ENCODE assay signal across 20 cellular contexts in the genomic region with DNA sequence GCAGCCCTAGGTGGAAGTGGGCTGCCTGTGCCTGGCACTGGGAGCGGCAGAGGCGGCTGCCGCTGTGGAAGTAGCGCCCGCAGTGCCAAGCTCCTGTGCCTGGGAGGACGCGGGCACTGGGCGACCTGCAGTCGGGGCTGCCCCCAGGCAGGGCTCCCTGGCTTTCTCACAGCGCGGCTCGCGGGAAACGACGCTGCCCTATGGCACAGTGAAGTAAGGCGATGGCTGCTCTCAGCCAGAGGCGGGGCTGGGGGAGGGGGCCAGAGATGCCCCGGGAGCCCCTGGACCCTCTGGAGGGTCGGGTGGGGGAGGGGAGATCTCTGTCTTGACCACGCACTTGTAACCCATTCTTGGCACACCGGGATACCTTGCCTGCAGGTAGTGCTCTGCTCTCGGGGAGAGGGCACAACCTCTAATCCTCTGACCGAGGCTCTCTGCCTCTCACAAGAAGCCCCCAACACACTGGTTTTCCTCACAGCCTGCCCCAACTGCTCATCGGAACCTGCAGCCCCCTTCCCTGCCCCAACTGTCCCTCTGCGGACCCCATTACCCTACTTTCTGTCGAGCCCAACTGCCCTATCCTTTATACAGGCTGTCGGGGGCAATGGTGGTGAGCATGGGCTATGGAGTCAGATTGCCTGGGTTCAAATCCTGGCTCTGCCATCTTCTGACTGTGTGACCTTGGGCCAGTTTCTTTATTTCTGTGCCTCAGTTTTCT. TPM values are rescaled to one million over a fixed set of nuclear protein-coding genes. Genes with fewer than 3 reads are reported as not detected.
DNase-seq lines count a peak whose midpoint lies in the region; ATAC-seq and TF ChIP-seq lines count a peak whose summit lies in the region.
"Had no signal": no experiment of that assay in that cellular context is flagged by ENCODE, and none has a peak within 500 bp of the region (broad histone marks: within the 10 kb centered on the region; RNA-seq: fewer than 3 reads in every experiment).

No MANE protein-coding gene starts in this region.

- H3K4me1 Mint-ChIP-seq in neural crest cell, result peaks cover 19% of the 10 kb centered on the region

- in situ Hi-C loops in GM13976 (cut with MboI; ENCODE audit: low sequenced_read_pairs, unreplicated experiment), result loop anchor here (5.0 kb wide), 1 partner anchor 57 kb away; no protein-coding TSS in a partner anchor

- no peaks in the 10 kb centered on the region for H3K9me3 Mint-ChIP-seq in neural crest cell
- H3K9me3 Mint-ChIP-seq: activated naive CD8-positive, alpha-beta T cell treated with anti-CD3 and anti-CD28 coated beads, Interleukin-2, amount 10 ng/mL, durations not matched to agents 7 days and 5 days had no signal

- peaks cover 40% of the 10 kb centered on the region for H3K27me3 Mint-ChIP-seq in neural crest cell (ENCODE audit: low read depth)

- CTCF ChIA-PET in HEK293T (lab: Yijun Ruan, JAX), result interaction anchor here (0.6 to 2.4 kb wide), 4 partner anchors 49 to 133 kb away, joined by 3 to 11 read pairs (median 5); no protein-coding TSS in a partner anchor

- DNase-seq in AG08396 (ENCODE audit: low spot score) (peak; percentile 2), GM13976 (ENCODE audit: low spot score) (peak; percentile 19), neural crest cell (ENCODE audit: low read depth, low spot score) (no peak), HEK293T (ENCODE audit: extremely low spot score) (no peak), NCI-H2029 (lab: John Stamatoyannopoulos, UW) (no peak)
- DNase-seq: activated naive CD8-positive, alpha-beta T cell treated with anti-CD3 and anti-CD28 coated beads, Interleukin-2, amount 10 ng/mL, durations not matched to agents 7 days and 5 days; central memory CD4-positive, alpha-beta T cell; foreskin fibroblast; GOT3; left ventricle myocardium superior; MM.1S; naive B cell; NCI-H2029 treated with DMSO at 0.1 percent for 48 hours; PC-9; retina; stimulated activated CD4-positive, alpha-beta T cell treated with anti-CD3 and anti-CD28 coated beads, Interleukin-1b, Interleukin-23, amount 100 ng/mL, for 48 hours; WERI-Rb-1 had no signal

- ATAC-seq in GM19397 (IDR thresholded peaks at IDR 0.05; ENCODE audit: unreplicated experiment), result no peak
- ATAC-seq in HG02870 (IDR thresholded peaks at IDR 0.05; ENCODE audit: unreplicated experiment), result no peak

- peak overlapping the region; percentile 52 for H3K4me3 Mint-ChIP-seq in neural crest cell

- peaks cover 3% of the 10 kb centered on the region for H3K36me3 Mint-ChIP-seq in neural crest cell (ENCODE audit: low read depth)
- H3K36me3 Mint-ChIP-seq: activated naive CD8-positive, alpha-beta T cell treated with anti-CD3 and anti-CD28 coated beads, Interleukin-2, amount 10 ng/mL, durations not matched to agents 7 days and 5 days had no signal

- peak overlapping the region; percentile 54 for H3K27ac ChIP-seq in cingulate gyrus (ENCODE audit: low read depth, low read length)
- H3K27ac ChIP-seq: PC-9, WERI-Rb-1 had no signal

- TF ChIP-seq CTCF in GM13976 (IDR thresholded peaks at IDR 0.05; ENCODE audit: borderline replicate concordance, control extremely low read depth, extremely low read depth, insufficient read depth, missing control alignments), result no peak
- TF ChIP-seq CTCF in neural crest cell (conservative IDR thresholded peaks at IDR 0.05), result no peak

- H3K27ac Mint-ChIP-seq in neural crest cell (ENCODE audit: unreplicated experiment), result no peak overlapping the region
- H3K27ac Mint-ChIP-seq: activated naive CD8-positive, alpha-beta T cell treated with anti-CD3 and anti-CD28 coated beads, Interleukin-2, amount 10 ng/mL, durations not matched to agents 7 days and 5 days; naive B cell had no signal

- POLR2A ChIA-PET in HEK293T (lab: Yijun Ruan, JAX), result interaction anchor here (0.8 to 1.1 kb wide), 2 partner anchors 10 to 17 kb away, joined by 3 read pairs; no protein-coding TSS in a partner anchor

TF ChIP-seq in HEK293T, 16 proteins besides CTCF, POLR2A, EP300 and RAD21:
- TF ChIP-seq ELF4 (IDR thresholded peaks at IDR 0.05) (no peak), HDGF (IDR thresholded peaks at IDR 0.05; ENCODE audit: borderline replicate concordance) (no peak), LEF1 (IDR thresholded peaks at IDR 0.05; ENCODE audit: borderline replicate concordance) (no peak)

RNA-seq across cellular contexts. Expression of a gene that starts 32.2 kb away (rescaled TPM):
- not detected in 2 replicates for total RNA-seq in neural crest cell
- total RNA-seq: activated naive CD8-positive, alpha-beta T cell treated with anti-CD3 and anti-CD28 coated beads, Interleukin-2, amount 10 ng/mL, durations not matched to agents 7 days and 5 days had no signal

RNA-seq across cellular contexts. Expression of a gene that starts 40.7 kb away (rescaled TPM):
- total RNA-seq in neural crest cell, result 40.2 and 41.3 TPM in 2 replicates

Comparison
In these comparisons a context has a peak if more than half of its experiments do, and no peak if none do; other contexts are left out.
1. DNase-seq: peak in AG08396 (single experiment) and GM13976 (single experiment); none in neural crest cell (single experiment), HEK293T (single experiment) and NCI-H2029 (single experiment).